In genomic region chr6:5744497-5744896, GRCh38 we compare ENCODE assay signal across 16 cellular contexts.
"Had no signal": no experiment of that assay in that cellular context is flagged by ENCODE, and none has a peak within 500 bp of the region (broad histone marks: within the 10 kb centered on the region; RNA-seq: fewer than 3 reads in every experiment).

No MANE protein-coding gene starts in this region.

- H3K27me3 ChIP-seq: esophagus squamous epithelium, tibial artery had no signal

- H3K4me1 ChIP-seq: esophagus squamous epithelium, tibial artery had no signal

- H3K9me3 ChIP-seq: esophagus squamous epithelium, tibial artery had no signal

- DNase-seq: activated CD4-positive, alpha-beta memory T cell treated with anti-CD3 and anti-CD28 coated beads for 36 hours; activated CD4-positive, alpha-beta T cell treated with anti-CD3 and anti-CD28 coated beads for 36 hours; activated CD8-positive, alpha-beta memory T cell treated with anti-CD3 and anti-CD28 coated beads, Interleukin-2, amount 10 ng/mL, durations not matched to agents 7 days and 5 days; activated naive CD4-positive, alpha-beta T cell; activated naive CD8-positive, alpha-beta T cell treated with anti-CD3 and anti-CD28 coated beads for 36 hours; activated T-cell treated with anti-CD3 and anti-CD28 coated beads, Interleukin-2, amount 50 U/mL, for 1 hour; amniotic stem cell; effector memory CD8-positive, alpha-beta T cell; esophagus squamous epithelium; nephron progenitor cell; nucleus accumbens; stimulated activated naive CD8-positive, alpha-beta T cell treated with anti-CD3 and anti-CD28 coated beads, Interleukin-15, Interleukin-2, amounts not matched to agents 100 U/mL and 50 U/mL, for 24 hours; substantia nigra; tibial artery had no signal

- H3K4me3 ChIP-seq: esophagus squamous epithelium, tibial artery had no signal

- ATAC-seq: activated CD4-positive, alpha-beta T cell treated with anti-CD3 and anti-CD28 coated beads for 36 hours; activated CD8-positive, alpha-beta memory T cell treated with anti-CD3 and anti-CD28 coated beads, Interleukin-2, amount 10 ng/mL, durations not matched to agents 7 days and 5 days; activated T-helper 17 cell treated with anti-CD3 and anti-CD28 coated beads, Interleukin-2, amount 50 U/mL, for 72 hours; effector memory CD8-positive, alpha-beta T cell; stimulated activated naive CD8-positive, alpha-beta T cell treated with anti-CD3 and anti-CD28 coated beads, Interleukin-15, Interleukin-2, amounts not matched to agents 100 U/mL and 50 U/mL, for 24 hours; WTC11 had no signal

- H3K27ac ChIP-seq: esophagus squamous epithelium, tibial artery had no signal

- H3K36me3 ChIP-seq: esophagus squamous epithelium had no signal
